ENCODE assay signal across 19 cellular contexts in the genomic region with DNA sequence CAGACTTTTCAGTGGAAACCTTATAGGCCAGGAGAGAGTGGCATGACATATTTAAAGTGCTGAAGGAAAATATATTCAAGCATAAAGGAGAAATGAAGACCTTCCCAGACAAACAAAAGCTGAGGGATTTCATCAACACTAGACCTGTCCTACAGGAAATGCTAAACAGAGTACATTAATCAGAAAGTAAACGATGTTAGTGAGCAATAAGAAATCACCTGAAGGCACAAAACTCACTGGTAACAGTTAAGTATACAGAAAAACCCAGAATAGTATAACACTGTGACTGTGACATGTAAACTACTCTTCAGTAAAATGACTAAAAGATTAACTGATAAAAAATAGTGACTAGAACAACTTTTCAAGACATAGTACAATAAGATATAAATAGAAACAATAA.
DNase-seq lines count a peak whose midpoint lies in the region; ATAC-seq and TF ChIP-seq lines count a peak whose summit lies in the region.
"Had no signal": no experiment of that assay in that cellular context is flagged by ENCODE, and none has a peak within 500 bp of the region (broad histone marks: within the 10 kb centered on the region; RNA-seq: fewer than 3 reads in every experiment).

No MANE protein-coding gene starts in this region.

- H3K27ac ChIP-seq in mammary epithelial cell (ENCODE audit: insufficient read depth, low read depth, low read length) (no peak overlapping the region), breast epithelium (peak overlapping the region in 1 of 2 donors; percentile 45), RWPE2 (ENCODE audit: poor library complexity, severe bottlenecking) (peak overlapping the region; percentile 52), hepatocyte (peak overlapping the region; percentile 27), tibial nerve (no peak overlapping the region)

- CTCF ChIA-PET in mammary epithelial cell (lab: Charles Lee; ENCODE audit: low non-redundant PET) = no interaction called here

- H3K9me3 ChIP-seq in mammary epithelial cell (replicated peaks; ENCODE audit: insufficient read depth, low read length) (no peaks in the 10 kb centered on the region), breast epithelium (no peaks in the 10 kb centered on the region), RWPE2 (ENCODE audit: severe bottlenecking) (no peaks in the 10 kb centered on the region), hepatocyte (ENCODE audit: low read depth) (no peaks in the 10 kb centered on the region), tibial nerve (peaks cover 0 to 42% (median 0%) of the 10 kb centered on the region in 4 donors)
- H3K9me3 ChIP-seq: BE2C had no signal

- H2AFZ ChIP-seq in mammary epithelial cell (ENCODE audit: low read depth, low read length) (no peak overlapping the region), hepatocyte (no peak overlapping the region)

- TF ChIP-seq POLR2A in breast epithelium (IDR thresholded peaks at IDR 0.05) = no peak
- no peak for TF ChIP-seq POLR2A in tibial nerve (IDR thresholded peaks at IDR 0.05)

- dilution Hi-C loops in mammary epithelial cell (cut with HindIII; ENCODE audit: low sequenced_read_pairs) = no loop called here

- intact Hi-C loops in mammary epithelial cell (cut with micrococcal nuclease) (loop anchor here (10.0 kb wide), 1 partner anchor 139 kb away; no protein-coding TSS in a partner anchor), breast epithelium (cut with DNase I; ENCODE audit: low total_unique reads) (no loop called here), cardiac septum (cut with DNase I) (no loop called here), head of caudate nucleus (cut with DNase I) (no loop called here)

- H3K9ac ChIP-seq in mammary epithelial cell (ENCODE audit: insufficient read depth, low read length) = no peak overlapping the region

- H3K9me2 ChIP-seq in hepatocyte (replicated peaks; ENCODE audit: insufficient read depth) = no peaks in the 10 kb centered on the region

- no TSS peak for BruUV-seq in mammary epithelial cell (replicated peaks; lab: Mats Ljungman, UMichigan)

- H3K27me3 ChIP-seq in mammary epithelial cell (ENCODE audit: insufficient read depth, low read length) = no peaks in the 10 kb centered on the region
- H3K27me3 ChIP-seq in breast epithelium = no peaks in the 10 kb centered on the region
- H3K27me3 ChIP-seq in RWPE2 (ENCODE audit: insufficient read depth, poor library complexity, severe bottlenecking) = no peaks in the 10 kb centered on the region
- no peaks in the 10 kb centered on the region for H3K27me3 ChIP-seq in hepatocyte
- H3K27me3 ChIP-seq in tibial nerve = no peaks in the 10 kb centered on the region
- H3K27me3 ChIP-seq: BE2C had no signal

- in situ Hi-C loops in mammary epithelial cell (cut with MboI; ENCODE audit: low sequenced_read_pairs in 2 of 2) = no loop called here

- WGBS in mammary epithelial cell (ENCODE audit: low coverage, missing lambda C conversion rate) = 6% methylated on average over 1 of the region's 1 CpG
- WGBS in hepatocyte (ENCODE audit: low lambda C conversion rate, missing lambda C conversion rate) = 56% methylated on average over 1 of the region's 1 CpG
- WGBS in tibial nerve, 2 donors = 84 to 86% methylated on average over 1 of the region's 1 CpG

- peak; percentile 49 for ATAC-seq in RWPE2 (ENCODE audit: low read depth)
- ATAC-seq: K562, Panc1, Right ventricle myocardium inferior had no signal

- no peak for TF ChIP-seq EP300 in tibial nerve (IDR thresholded peaks at IDR 0.05)

- TF ChIP-seq CTCF in mammary epithelial cell (conservative IDR thresholded peaks at IDR 0.05 in 1 of 2, IDR thresholded peaks at IDR 0.05 in 1 of 2; ENCODE audit: extremely low read depth in 1 of 2, insufficient read depth in 1 of 2, low read depth in 1 of 2, low read length in 2 of 2) = no peak
- no peak for TF ChIP-seq CTCF in breast epithelium (IDR thresholded peaks at IDR 0.05)
- no peak for TF ChIP-seq CTCF in RWPE2 (IDR thresholded peaks at IDR 0.05; ENCODE audit: poor library complexity, severe bottlenecking)
- no peak for TF ChIP-seq CTCF in hepatocyte (IDR thresholded peaks at IDR 0.05; ENCODE audit: poor library complexity)
- TF ChIP-seq CTCF in tibial nerve (IDR thresholded peaks at IDR 0.05) = no peak
- no peak for TF ChIP-seq CTCF in foreskin fibroblast (IDR thresholded peaks at IDR 0.05; ENCODE audit: low read depth, low read length)

- no peaks in the 10 kb centered on the region for H4K20me1 ChIP-seq in mammary epithelial cell (ENCODE audit: insufficient read depth, low read length)
- H4K20me1 ChIP-seq in hepatocyte (ENCODE audit: insufficient read depth, poor library complexity, severe bottlenecking) = no peaks in the 10 kb centered on the region

- DNase-seq in mammary epithelial cell (peak; percentile 63), breast epithelium (ENCODE audit: low spot score in 2 of 2) (no peak), RWPE2 (ENCODE audit: low spot score) (no peak), hepatocyte (ENCODE audit: low spot score) (no peak), cardiac septum (ENCODE audit: low spot score) (no peak), tibial nerve (ENCODE audit: low spot score in 2 of 2) (no peak), foreskin fibroblast (no peak), head of caudate nucleus (no peak)
- DNase-seq: BE2C; CD4-positive, CD25-positive, alpha-beta regulatory T cell; COR-L47; MV-4-11; NCI-H1694 treated with DMSO at 0.1 percent for 48 hours; NCI-H2107; NCI-H2227 treated with DMSO at 0.1 percent for 48 hours; NCI-H524 had no signal

- H3K36me3 ChIP-seq in mammary epithelial cell (ENCODE audit: insufficient read depth, low read length) = no peaks in the 10 kb centered on the region
- H3K36me3 ChIP-seq in breast epithelium = no peaks in the 10 kb centered on the region
- no peaks in the 10 kb centered on the region; the same call in 1 of the 2 replicates for H3K36me3 ChIP-seq in RWPE2 (ENCODE audit: low read depth)
- H3K36me3 ChIP-seq in hepatocyte (replicated peaks; ENCODE audit: insufficient read depth, low read depth) = no peaks in the 10 kb centered on the region
- no peaks in the 10 kb centered on the region for H3K36me3 ChIP-seq in tibial nerve
- H3K36me3 ChIP-seq: BE2C had no signal

- H3K4me2 ChIP-seq in mammary epithelial cell (ENCODE audit: insufficient read depth, low read depth, low read length) (peak overlapping the region; percentile 10), hepatocyte (no peak overlapping the region)

- H3K4me1 ChIP-seq in mammary epithelial cell (ENCODE audit: insufficient read depth, low read length) (peaks cover 9% of the 10 kb centered on the region), breast epithelium (peaks cover 4 to 11% of the 10 kb centered on the region in 2 donors), RWPE2 (ENCODE audit: insufficient read depth, poor library complexity, severe bottlenecking) (peaks cover 35% of the 10 kb centered on the region), hepatocyte (ENCODE audit: insufficient read depth) (peaks cover 16% of the 10 kb centered on the region), tibial nerve (peaks cover 0 to 11% (median 0%) of the 10 kb centered on the region in 4 donors)
- H3K4me1 ChIP-seq: BE2C had no signal

- peaks cover 15% of the 10 kb centered on the region for H3K79me2 ChIP-seq in mammary epithelial cell (ENCODE audit: insufficient read depth, low read length)
- peaks cover 63% of the 10 kb centered on the region for H3K79me2 ChIP-seq in hepatocyte

- H3K4me3 ChIP-seq in mammary epithelial cell (replicated peaks in 1 of 3; ENCODE audit: insufficient read depth in 1 of 3, low read depth in 2 of 3, low read length in 3 of 3) (no peak overlapping the region), breast epithelium (no peak overlapping the region), RWPE2 (ENCODE audit: severe bottlenecking) (no peak overlapping the region), hepatocyte (no peak overlapping the region), tibial nerve (no peak overlapping the region), foreskin fibroblast (ENCODE audit: low read depth in 1 of 2, low read length in 2 of 2) (no peak overlapping the region)
- H3K4me3 ChIP-seq: K562 had no signal

Comparison
In these comparisons a context has a peak if more than half of its experiments do, and no peak if none do; other contexts are left out.
1. H3K27ac ChIP-seq: peak in RWPE2 (single experiment) and hepatocyte (single experiment); none in mammary epithelial cell (single experiment) and tibial nerve (0 of 4).